8 cellular contexts compared by ENCODE assay signal in the genomic region with DNA sequence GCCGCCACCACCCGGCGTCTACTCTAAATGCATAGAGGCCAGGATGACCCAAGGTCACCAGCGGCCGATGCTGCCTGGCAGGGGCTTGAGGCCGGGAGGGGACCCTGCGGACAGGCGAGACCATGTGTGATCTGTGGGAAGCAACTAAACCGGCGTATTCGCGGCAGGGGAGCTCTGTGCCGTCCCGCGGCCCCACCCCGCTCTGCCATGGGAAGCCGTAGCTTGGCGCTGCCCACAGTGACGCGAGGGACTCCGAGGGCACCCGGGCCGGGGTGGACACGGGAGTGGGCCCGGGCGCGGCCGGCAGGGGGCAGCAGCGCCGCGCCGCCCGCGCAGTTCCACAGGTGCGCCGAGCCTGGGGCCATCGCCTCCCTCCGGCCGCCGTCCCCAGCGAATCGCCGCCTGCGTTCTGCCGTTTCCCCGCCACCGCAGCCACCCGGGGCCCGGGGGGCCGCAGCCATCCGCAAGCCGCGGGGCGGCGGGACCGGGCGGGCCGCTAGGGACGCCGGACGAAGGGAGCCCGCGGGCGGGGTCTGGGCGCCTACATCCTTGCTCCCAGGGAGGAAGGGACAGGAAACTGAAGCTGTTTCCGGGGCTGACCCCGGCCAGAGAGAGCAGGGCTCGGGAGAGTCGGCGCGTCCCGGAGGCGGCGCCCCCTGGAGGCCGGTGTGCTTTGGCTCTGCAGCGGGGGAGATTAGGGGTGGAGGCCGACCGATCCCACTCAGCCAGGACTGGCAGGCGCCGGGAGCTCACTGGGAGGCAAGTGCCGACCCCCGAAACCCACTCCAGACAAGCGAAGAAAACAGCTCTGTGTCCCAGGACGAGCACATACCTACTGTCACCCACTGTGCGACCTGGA. TPM values are rescaled to one million over a fixed set of nuclear protein-coding genes. Genes with fewer than 3 reads are reported as not detected.
DNase-seq lines count a peak whose midpoint lies in the region; ATAC-seq and TF ChIP-seq lines count a peak whose summit lies in the region.

No MANE protein-coding gene starts in this region.

- no peaks in the 10 kb centered on the region for H3K9me3 ChIP-seq in lower lobe of right lung

- ATAC-seq in HG03432 (IDR thresholded peaks at IDR 0.05; ENCODE audit: unreplicated experiment) (peak; percentile 92), lower lobe of right lung (peak; percentile 98 to 99)

- peak overlapping the region; percentile 39 to 84 (median 71) for H3K4me3 ChIP-seq in dorsolateral prefrontal cortex
- H3K4me3 ChIP-seq in lower lobe of right lung = peak overlapping the region; percentile 64

- peak; percentile 100 for TF ChIP-seq CTCF in C4-2B (conservative IDR thresholded peaks at IDR 0.05)
- TF ChIP-seq CTCF in dorsolateral prefrontal cortex (IDR thresholded peaks at IDR 0.05 in 54 of 56, conservative IDR thresholded peaks at IDR 0.05 in 2 of 56; ENCODE audit: low read depth in 1 of 56, partially characterized antibody in 56 of 56) = peak; percentile 48 to 99 (median 76)
- peak; percentile 74 for TF ChIP-seq CTCF in lower lobe of right lung (IDR thresholded peaks at IDR 0.05)

- DNase-seq in GM19238 (ENCODE audit: insufficient read length, low spot score) (peak; percentile 95), NCI-H460 (ENCODE audit: extremely low read depth, low read depth) (peak; percentile 83), dorsolateral prefrontal cortex (peak; percentile 77 to 90 (median 84)), lower lobe of right lung (peak; percentile 94)
- peak; percentile 68 for DNase-seq in activated CD4-positive, alpha-beta T cell treated with anti-CD3 and anti-CD28 coated beads, Interleukin-2, amount 50 U/mL, for 1 hour
- peak; percentile 82 to 84 for DNase-seq in stimulated activated CD4-positive, alpha-beta T cell treated with anti-CD3 and anti-CD28 coated beads, Interleukin-4, amount 100 ng/mL, for 48 hours (ENCODE audit: low read depth in 2 of 2)

- no peaks in the 10 kb centered on the region for H3K36me3 ChIP-seq in lower lobe of right lung

- H3K27me3 ChIP-seq in dorsolateral prefrontal cortex (no peaks in the 10 kb centered on the region), lower lobe of right lung (ENCODE audit: low read depth) (no peaks in the 10 kb centered on the region)

- peaks cover 11% of the 10 kb centered on the region for H3K4me1 ChIP-seq in lower lobe of right lung

- H3K27ac ChIP-seq in C4-2B (peak overlapping the region; percentile 84), dorsolateral prefrontal cortex (peak overlapping the region; percentile 83 to 99 (median 95)), lower lobe of right lung (peak overlapping the region; percentile 94)

- intact Hi-C loops in dorsolateral prefrontal cortex (cut with DNase I) (loop anchor here (1.0 to 5.0 kb wide), 5 partner anchors 54 to 331 kb away; partner anchors contain the start of gene CECR2 (in 2 of the 2)), lower lobe of right lung (cut with DNase I) (no loop called here)

RNA-seq across cellular contexts. Expression of gene HDHD5, which starts 12.5 kb away (rescaled TPM):
- total RNA-seq in NCI-H460 (2014; rRNA removed; shearing (Covaris generic)) = 33.5 and 38.4 TPM in 2 replicates
- polyA plus RNA-seq in NCI-H460 (2014; cell fraction: nucleus; rRNA removed) = 71.8 and 94.2 TPM in 2 replicates
- total RNA-seq in dorsolateral prefrontal cortex = 10 to 100 TPM; 13.5 to 28.7 (median 21.8) TPM
- total RNA-seq in lower lobe of right lung = 26.2 TPM

RNA-seq across cellular contexts. Expression of gene ADA2, which starts 47.7 kb away (rescaled TPM):
- not detected in 2 replicates for total RNA-seq in NCI-H460 (2014; rRNA removed; shearing (Covaris generic))
- polyA plus RNA-seq in NCI-H460 (2014; cell fraction: nucleus; rRNA removed) = not detected in 2 replicates
- 10 to 100 TPM in 94 of 120 experiments, 1 to 10 TPM in 26; 5.2 to 20.6 (median 12.1) TPM for total RNA-seq in dorsolateral prefrontal cortex
- total RNA-seq in lower lobe of right lung = 110 TPM

RNA-seq across cellular contexts. Expression of gene TMEM121B, which starts 50.4 kb away (rescaled TPM):
- not detected in 2 replicates for total RNA-seq in NCI-H460 (2014; rRNA removed; shearing (Covaris generic))
- not detected in 2 replicates for polyA plus RNA-seq in NCI-H460 (2014; cell fraction: nucleus; rRNA removed)
- total RNA-seq in dorsolateral prefrontal cortex (10 to 100 TPM in 114 of 120 experiments, 1 to 10 TPM in 6; 5.0 to 22.9 (median 14.6) TPM), lower lobe of right lung (0.97 TPM)

Comparison
In these comparisons a context has a peak if more than half of its experiments do, and no peak if none do; other contexts are left out.
1. Peak in every context shown above with its lines: DNase-seq, ATAC-seq, H3K4me3 ChIP-seq and H3K27ac ChIP-seq.